20 cellular contexts compared by ENCODE assay signal in the genomic region with DNA sequence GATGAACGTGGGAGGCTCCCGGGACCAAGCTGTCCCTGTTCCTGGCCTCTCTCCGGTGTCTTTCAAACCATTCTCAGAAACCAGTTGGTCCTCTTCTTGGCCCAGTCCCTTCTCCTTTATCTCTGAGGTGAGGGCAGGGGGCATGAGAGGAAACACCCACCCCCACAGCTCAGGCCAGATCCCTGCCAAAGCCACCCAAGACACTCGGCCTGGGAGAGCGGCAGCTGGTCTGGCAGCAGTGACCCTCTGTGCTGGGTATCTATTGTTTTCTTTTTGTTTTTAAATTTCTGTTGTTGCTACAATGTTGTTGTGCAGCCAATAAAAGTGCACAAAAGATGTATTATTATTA. TPM values are rescaled to one million over a fixed set of nuclear protein-coding genes. Genes with fewer than 3 reads are reported as not detected.
DNase-seq lines count a peak whose midpoint lies in the region; ATAC-seq and TF ChIP-seq lines count a peak whose summit lies in the region.
"Had no signal": no experiment of that assay in that cellular context is flagged by ENCODE, and none has a peak within 500 bp of the region (broad histone marks: within the 10 kb centered on the region; RNA-seq: fewer than 3 reads in every experiment).

No MANE protein-coding gene starts in this region.

- H3K4me3 Mint-ChIP-seq in activated T-helper 17 cell treated with anti-CD3 and anti-CD28 coated beads, Interleukin-2, amount 50 U/mL, for 72 hours, result no peak overlapping the region
- H3K4me3 Mint-ChIP-seq in mesothelial cell of epicardium (no peak overlapping the region), natural killer cell (no peak overlapping the region)
- H3K4me3 Mint-ChIP-seq: activated naive CD4-positive, alpha-beta T cell treated with anti-CD3 and anti-CD28 coated beads, Interleukin-2, amount 50 U/mL, for 24 hours; activated T-cell treated with anti-CD3 and anti-CD28 coated beads, Interleukin-2, amount 50 U/mL, for 72 hours; CD8-positive, alpha-beta T cell had no signal

- H3K4me1 Mint-ChIP-seq in activated T-helper 17 cell treated with anti-CD3 and anti-CD28 coated beads, Interleukin-2, amount 50 U/mL, for 72 hours, result no peaks in the 10 kb centered on the region
- H3K4me1 Mint-ChIP-seq in mesothelial cell of epicardium, result peaks cover 28% of the 10 kb centered on the region
- H3K4me1 Mint-ChIP-seq in natural killer cell, result no peaks in the 10 kb centered on the region
- H3K4me1 Mint-ChIP-seq: activated naive CD4-positive, alpha-beta T cell treated with anti-CD3 and anti-CD28 coated beads, Interleukin-2, amount 50 U/mL, for 24 hours had no signal

- H3F3A ChIP-seq in PC-3 (ENCODE audit: low read length, unreplicated experiment), result no peaks in the 10 kb centered on the region

- H3K4me2 ChIP-seq in PC-3 (ENCODE audit: low read length), result no peak overlapping the region; the same call in 1 of the 2 replicates

- no peaks in the 10 kb centered on the region for H3K36me3 Mint-ChIP-seq in activated T-helper 17 cell treated with anti-CD3 and anti-CD28 coated beads, Interleukin-2, amount 50 U/mL, for 72 hours (ENCODE audit: low read depth)
- H3K36me3 Mint-ChIP-seq in mesothelial cell of epicardium (no peaks in the 10 kb centered on the region), natural killer cell (no peaks in the 10 kb centered on the region)
- H3K36me3 Mint-ChIP-seq: activated naive CD4-positive, alpha-beta T cell treated with anti-CD3 and anti-CD28 coated beads, Interleukin-2, amount 50 U/mL, for 24 hours; CD8-positive, alpha-beta T cell had no signal

- POLR2A ChIA-PET in PC-3 (lab: Charles Lee; ENCODE audit: unreplicated experiment), result no interaction called here

- no TSS peak for BruUV-seq in PC-3 (replicated peaks; lab: Mats Ljungman, UMichigan)

- WGBS in stomach, 5 donors, result 70 to 86% (median 74%) methylated on average over 5 of the region's 5 CpGs

- no peaks in the 10 kb centered on the region for H3K27me3 ChIP-seq in PC-3 (ENCODE audit: low read length)
- no peaks in the 10 kb centered on the region for H3K27me3 ChIP-seq in stomach
- H3K27me3 ChIP-seq: right lobe of liver had no signal

- H3K9me3 ChIP-seq in PC-3 (ENCODE audit: low read length) (no peaks in the 10 kb centered on the region), stomach (no peaks in the 10 kb centered on the region)
- H3K9me3 ChIP-seq: right lobe of liver had no signal

- ATAC-seq in PC-3, result no peak
- no peak for ATAC-seq in activated T-helper 17 cell treated with anti-CD3 and anti-CD28 coated beads, Interleukin-2, amount 50 U/mL, for 72 hours (replicated peaks)
- no peak for ATAC-seq in natural killer cell
- no peak for ATAC-seq in GM21360 (IDR thresholded peaks at IDR 0.05; ENCODE audit: unreplicated experiment)
- ATAC-seq: activated T-cell treated with anti-CD3 and anti-CD28 coated beads, Interleukin-2, amount 50 U/mL, for 72 hours; CD8-positive, alpha-beta T cell; right lobe of liver had no signal

- H2AFZ ChIP-seq in PC-3 (ENCODE audit: low read length), result no peak overlapping the region

- peak overlapping the region; percentile 4; the same call in 1 of the 2 replicates for H3K27ac ChIP-seq in PC-3 (ENCODE audit: low read length)
- no peak overlapping the region for H3K27ac ChIP-seq in stomach
- H3K27ac ChIP-seq: right lobe of liver had no signal

- H3K4me1 ChIP-seq in PC-3 (ENCODE audit: insufficient read depth, low read length) (peaks cover 44% of the 10 kb centered on the region), stomach (peaks cover 0 to 36% (median 21%) of the 10 kb centered on the region in 4 donors)

- no peaks in the 10 kb centered on the region for H3K79me2 ChIP-seq in PC-3 (ENCODE audit: low read length)

- no peak for TF ChIP-seq POLR2A in stomach (IDR thresholded peaks at IDR 0.05)

- H3K9me2 ChIP-seq in PC-3 (replicated peaks; ENCODE audit: low read length), result no peaks in the 10 kb centered on the region

- no peak for DNase-seq in PC-3
- DNase-seq in mesothelial cell of epicardium (ENCODE audit: low spot score in 2 of 2, unreplicated experiment in 2 of 2), result no peak
- DNase-seq in stomach, result peak; percentile 17
- no peak for DNase-seq in natural killer cell
- no peak for DNase-seq in GM10266 (ENCODE audit: extremely low spot score)
- DNase-seq: activated T-cell treated with anti-CD3 and anti-CD28 coated beads, Interleukin-2, amount 50 U/mL, for 72 hours; aorta; cerebellar nuclear complex; effector CD8-positive, alpha-beta T cell; foreskin melanocyte; hippocampal formation; KBM-7; NCI-H146; NCI-H526; right lobe of liver had no signal

- no peaks in the 10 kb centered on the region for H4K20me1 ChIP-seq in PC-3 (ENCODE audit: low read length)

- H3K4me3 ChIP-seq in PC-3 (ENCODE audit: low read length) (no peak overlapping the region), stomach (no peak overlapping the region)
- H3K4me3 ChIP-seq: right lobe of liver had no signal

- no peak for TF ChIP-seq EP300 in stomach (IDR thresholded peaks at IDR 0.05)

- peaks cover 9% of the 10 kb centered on the region for H3K27me3 Mint-ChIP-seq in activated T-helper 17 cell treated with anti-CD3 and anti-CD28 coated beads, Interleukin-2, amount 50 U/mL, for 72 hours
- H3K27me3 Mint-ChIP-seq in mesothelial cell of epicardium (ENCODE audit: low read depth) (peaks cover 3% of the 10 kb centered on the region), natural killer cell (ENCODE audit: low read depth in 2 of 2) (peaks cover 0 to 4% of the 10 kb centered on the region in 2 donors)
- H3K27me3 Mint-ChIP-seq: activated naive CD4-positive, alpha-beta T cell treated with anti-CD3 and anti-CD28 coated beads, Interleukin-2, amount 50 U/mL, for 24 hours had no signal

- TF ChIP-seq CTCF in PC-3 (conservative IDR thresholded peaks at IDR 0.05; ENCODE audit: low read depth, low read length) (no peak), mesothelial cell of epicardium (IDR thresholded peaks at IDR 0.05; ENCODE audit: unreplicated experiment) (no peak), stomach (IDR thresholded peaks at IDR 0.05) (no peak), natural killer cell (IDR thresholded peaks at IDR 0.05) (no peak), GM10266 (IDR thresholded peaks at IDR 0.05; ENCODE audit: control insufficient read depth, insufficient read depth, low read depth, missing control alignments) (no peak)

- H3K9ac ChIP-seq in PC-3 (ENCODE audit: low read length), result no peak overlapping the region

- H3K36me3 ChIP-seq in PC-3 (ENCODE audit: low read depth, low read length) (no peaks in the 10 kb centered on the region), stomach (no peaks in the 10 kb centered on the region)
- H3K36me3 ChIP-seq: right lobe of liver had no signal

- H3K27ac Mint-ChIP-seq in activated T-helper 17 cell treated with anti-CD3 and anti-CD28 coated beads, Interleukin-2, amount 50 U/mL, for 72 hours, result peak overlapping the region; percentile 36
- H3K27ac Mint-ChIP-seq in mesothelial cell of epicardium (peak overlapping the region; percentile 30), natural killer cell (no peak overlapping the region)
- H3K27ac Mint-ChIP-seq: activated naive CD4-positive, alpha-beta T cell treated with anti-CD3 and anti-CD28 coated beads, Interleukin-2, amount 50 U/mL, for 24 hours; activated T-cell treated with anti-CD3 and anti-CD28 coated beads, Interleukin-2, amount 50 U/mL, for 72 hours; CD8-positive, alpha-beta T cell had no signal

- intact Hi-C loops in PC-3 (cut with micrococcal nuclease) (no loop called here), stomach (cut with DNase I; ENCODE audit: low total_unique reads) (no loop called here), natural killer cell (cut with micrococcal nuclease) (no loop called here)

- no peaks in the 10 kb centered on the region for H3K9me3 Mint-ChIP-seq in activated T-helper 17 cell treated with anti-CD3 and anti-CD28 coated beads, Interleukin-2, amount 50 U/mL, for 72 hours
- H3K9me3 Mint-ChIP-seq in mesothelial cell of epicardium (no peaks in the 10 kb centered on the region), natural killer cell (no peaks in the 10 kb centered on the region)
- H3K9me3 Mint-ChIP-seq: activated naive CD4-positive, alpha-beta T cell treated with anti-CD3 and anti-CD28 coated beads, Interleukin-2, amount 50 U/mL, for 24 hours; activated T-cell treated with anti-CD3 and anti-CD28 coated beads, Interleukin-2, amount 50 U/mL, for 72 hours; CD8-positive, alpha-beta T cell had no signal

- CTCF ChIA-PET in PC-3 (lab: Charles Lee), result no interaction called here

RNA-seq across cellular contexts. Expression of gene ACSBG1, which starts 27.3 kb away (rescaled TPM):
- total RNA-seq in PC-3 (2014; rRNA removed) (0.36 and 0.40 TPM in 2 replicates), mesothelial cell of epicardium (0.57 to 1.2 TPM (median 0.73 TPM) in 3 replicates), stomach (1 to 10 TPM in 1 of 5 donors, under 1 TPM in 1, not detected in 3; under 0.01 to 1.5 TPM), natural killer cell (under 1 TPM in 1 of 3 donors, not detected in 2; 0.07 TPM)
- not detected for total RNA-seq in activated T-helper 17 cell treated with anti-CD3 and anti-CD28 coated beads, Interleukin-2, amount 50 U/mL, for 72 hours
- polyA plus RNA-seq in stomach, result under 1 TPM; 0.12 to 0.30 (median 0.15) TPM
- total RNA-seq: aorta, lung microvascular endothelial cell, right lobe of liver had no signal

RNA-seq across cellular contexts. Expression of gene DNAJA4, which starts 57.3 kb away (rescaled TPM):
- total RNA-seq in PC-3 (2014; rRNA removed), result 1.3 and 5.4 TPM in 2 replicates
- 10 to 100 TPM; 30.2 to 49.9 TPM for total RNA-seq in activated T-helper 17 cell treated with anti-CD3 and anti-CD28 coated beads, Interleukin-2, amount 50 U/mL, for 72 hours
- 0.13 to 0.18 TPM in 2 of 3 replicates, not detected in the other for total RNA-seq in mesothelial cell of epicardium
- total RNA-seq in stomach, result 10 to 100 TPM in 4 of 5 donors, not detected in 1; 30.3 to 53.6 (median 37.9) TPM
- polyA plus RNA-seq in stomach, result 10 to 100 TPM; 11.4 to 12.9 (median 12.8) TPM
- 10 to 100 TPM; 23.2 to 28.8 (median 26.3) TPM for total RNA-seq in natural killer cell

RNA-seq across cellular contexts. Expression of gene IDH3A, which starts 57.9 kb away (rescaled TPM):
- total RNA-seq in PC-3 (2014; rRNA removed) (55.0 and 78.8 TPM in 2 replicates), mesothelial cell of epicardium (27.9 to 33.8 TPM (median 28.9 TPM) in 3 replicates), stomach (100 to 1,000 TPM in 2 of 5 donors, 10 to 100 TPM in 3; 42.9 to 731 (median 68.4) TPM), natural killer cell (10 to 100 TPM; 43.5 to 55.1 (median 53.3) TPM)
- 100 to 1,000 TPM in 1 of 2 donors, 10 to 100 TPM in 1; 61.9 to 176 TPM for total RNA-seq in activated T-helper 17 cell treated with anti-CD3 and anti-CD28 coated beads, Interleukin-2, amount 50 U/mL, for 72 hours
- polyA plus RNA-seq in stomach, result 10 to 100 TPM; 25.5 to 35.3 (median 25.6) TPM

Comparison
In these comparisons a context has a peak if more than half of its experiments do, and no peak if none do; other contexts are left out.
1. H3K27ac Mint-ChIP-seq: peak in activated T-helper 17 cell treated with anti-CD3 and anti-CD28 coated beads, Interleukin-2, amount 50 U/mL, for 72 hours (single experiment) and mesothelial cell of epicardium (single experiment); none in natural killer cell (0 of 2).